Comparison of ENCODE assay signal across 8 cellular contexts in genomic region chr6:107459283-107460073, GRCh38. TPM values are rescaled to one million over a fixed set of nuclear protein-coding genes. Genes with fewer than 3 reads are reported as not detected.
DNase-seq lines count a peak whose midpoint lies in the region; ATAC-seq, FAIRE-seq and TF ChIP-seq lines count a peak whose summit lies in the region.

A gene with protein sequence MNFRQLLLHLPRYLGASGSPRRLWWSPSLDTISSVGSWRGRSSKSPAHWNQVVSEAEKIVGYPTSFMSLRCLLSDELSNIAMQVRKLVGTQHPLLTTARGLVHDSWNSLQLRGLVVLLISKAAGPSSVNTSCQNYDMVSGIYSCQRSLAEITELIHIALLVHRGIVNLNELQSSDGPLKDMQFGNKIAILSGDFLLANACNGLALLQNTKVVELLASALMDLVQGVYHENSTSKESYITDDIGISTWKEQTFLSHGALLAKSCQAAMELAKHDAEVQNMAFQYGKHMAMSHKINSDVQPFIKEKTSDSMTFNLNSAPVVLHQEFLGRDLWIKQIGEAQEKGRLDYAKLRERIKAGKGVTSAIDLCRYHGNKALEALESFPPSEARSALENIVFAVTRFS (minus strand): TSS chr6:107459564. CDS start chr6:107459285, 279 bp downstream.

- peak; percentile 89 for DNase-seq in GM19239 (ENCODE audit: insufficient read length, low spot score)
- peak; percentile 94 to 97 for DNase-seq in NCI-H524 (lab: John Stamatoyannopoulos, UW)
- peak; percentile 100 for DNase-seq in activated CD4-positive, alpha-beta T cell treated with anti-CD3 and anti-CD28 coated beads for 36 hours
- DNase-seq in choroid plexus epithelial cell (ENCODE audit: low read depth): peak; percentile 96
- peak; percentile 98 for DNase-seq in kidney tubule cell (ENCODE audit: low spot score)
- peak; percentile 92 to 99 (median 96) for DNase-seq in stimulated activated CD4-positive, alpha-beta T cell treated with anti-CD3 and anti-CD28 coated beads, Interleukin-1b, Interleukin-23, amount 100 ng/mL, for 24 hours (ENCODE audit: low read depth in 4 of 4, low spot score in 1 of 4)

- H3K27ac ChIP-seq in BLaER1: peak within 1 kb of the TSS; percentile 79

- no peaks in the 10 kb centered on the region for H4K20me1 ChIP-seq in BLaER1

- peak; percentile 87 for ATAC-seq in HG03457 (IDR thresholded peaks at IDR 0.05; ENCODE audit: unreplicated experiment)
- ATAC-seq in activated CD4-positive, alpha-beta T cell treated with anti-CD3 and anti-CD28 coated beads for 36 hours: peak; percentile 96

- H3K4me3 ChIP-seq in BLaER1: peak within 1 kb of the TSS; percentile 83
- H3K4me3 ChIP-seq in choroid plexus epithelial cell (ENCODE audit: low read depth, low read length): peak within 1 kb of the TSS; percentile 76

- no peaks in the 10 kb centered on the region for H3K9me3 Mint-ChIP-seq in activated CD4-positive, alpha-beta T cell treated with anti-CD3 and anti-CD28 coated beads for 36 hours (ENCODE audit: low read depth)

- CTCF ChIA-PET in activated CD4-positive, alpha-beta T cell treated with anti-CD3 and anti-CD28 coated beads for 36 hours (lab: Charles Lee): interaction anchor here (0.7 to 2.1 kb wide), 7 partner anchors 30 to 382 kb away, joined by 3 to 9 read pairs (median 5); no protein-coding TSS in a partner anchor

- H3K4me1 ChIP-seq in BLaER1: peaks cover 15% of the 10 kb centered on the region

- peak; percentile 97 for FAIRE-seq in GM19239 (lab: Jason Lieb, UNC)

- peaks cover 2% of the 10 kb centered on the region for H3K36me3 Mint-ChIP-seq in activated CD4-positive, alpha-beta T cell treated with anti-CD3 and anti-CD28 coated beads for 36 hours (ENCODE audit: low read depth)

- TF ChIP-seq CTCF in choroid plexus epithelial cell (conservative IDR thresholded peaks at IDR 0.05; ENCODE audit: low read depth, low read length): peak; percentile 71

- no peaks in the 10 kb centered on the region for H3K9me3 ChIP-seq in BLaER1

- no peaks in the 10 kb centered on the region for H3K27me3 ChIP-seq in BLaER1

- peaks cover 6% of the 10 kb centered on the region; the same call in 1 of the 2 replicates for H3K36me3 ChIP-seq in BLaER1

- peaks cover 19% of the 10 kb centered on the region for H3K4me1 Mint-ChIP-seq in activated CD4-positive, alpha-beta T cell treated with anti-CD3 and anti-CD28 coated beads for 36 hours

- intact Hi-C loops in activated CD4-positive, alpha-beta T cell treated with anti-CD3 and anti-CD28 coated beads for 36 hours (cut with DNase I, micrococcal nuclease): loop anchor here (1.0 to 10.0 kb wide), 15 partner anchors 30 to 1548 kb away; partner anchors contain the start of genes MTRES1 (in 2 of the 2), ATG5 (in 1 of the 2), OSTM1 (in 1 of the 2) and QRSL1 (in 1 of the 2)

- POLR2A ChIA-PET in activated CD4-positive, alpha-beta T cell treated with anti-CD3 and anti-CD28 coated beads for 36 hours (lab: Charles Lee): interaction anchor here (0.6 to 1.6 kb wide), 6 partner anchors 25 to 831 kb away, joined by 3 to 8 read pairs (median 4); no protein-coding TSS in a partner anchor

- H3K4me3 Mint-ChIP-seq in activated CD4-positive, alpha-beta T cell treated with anti-CD3 and anti-CD28 coated beads for 36 hours: peak within 1 kb of the TSS; percentile 82

- no peaks in the 10 kb centered on the region for H3K27me3 Mint-ChIP-seq in activated CD4-positive, alpha-beta T cell treated with anti-CD3 and anti-CD28 coated beads for 36 hours

- H3K27ac Mint-ChIP-seq in activated CD4-positive, alpha-beta T cell treated with anti-CD3 and anti-CD28 coated beads for 36 hours: peak within 1 kb of the TSS; percentile 93

- peak within 1 kb of the TSS; percentile 90 for H3K4me2 ChIP-seq in BLaER1

- peak within 1 kb of the TSS; percentile 88 for H3K9ac ChIP-seq in BLaER1

RNA-seq across cellular contexts. Expression of the gene that starts here (rescaled TPM):
- 10 to 100 TPM; 11.4 to 11.7 TPM for total RNA-seq in activated CD4-positive, alpha-beta T cell treated with anti-CD3 and anti-CD28 coated beads for 36 hours

Comparison
In these comparisons a context has a peak if more than half of its experiments do, and no peak if none do; other contexts are left out.
1. Peak in every context shown above with its lines: DNase-seq, ATAC-seq, H3K4me3 ChIP-seq and H3K27ac ChIP-seq.